Comparison of ENCODE assay signal across 2 cellular contexts in the genomic region with DNA sequence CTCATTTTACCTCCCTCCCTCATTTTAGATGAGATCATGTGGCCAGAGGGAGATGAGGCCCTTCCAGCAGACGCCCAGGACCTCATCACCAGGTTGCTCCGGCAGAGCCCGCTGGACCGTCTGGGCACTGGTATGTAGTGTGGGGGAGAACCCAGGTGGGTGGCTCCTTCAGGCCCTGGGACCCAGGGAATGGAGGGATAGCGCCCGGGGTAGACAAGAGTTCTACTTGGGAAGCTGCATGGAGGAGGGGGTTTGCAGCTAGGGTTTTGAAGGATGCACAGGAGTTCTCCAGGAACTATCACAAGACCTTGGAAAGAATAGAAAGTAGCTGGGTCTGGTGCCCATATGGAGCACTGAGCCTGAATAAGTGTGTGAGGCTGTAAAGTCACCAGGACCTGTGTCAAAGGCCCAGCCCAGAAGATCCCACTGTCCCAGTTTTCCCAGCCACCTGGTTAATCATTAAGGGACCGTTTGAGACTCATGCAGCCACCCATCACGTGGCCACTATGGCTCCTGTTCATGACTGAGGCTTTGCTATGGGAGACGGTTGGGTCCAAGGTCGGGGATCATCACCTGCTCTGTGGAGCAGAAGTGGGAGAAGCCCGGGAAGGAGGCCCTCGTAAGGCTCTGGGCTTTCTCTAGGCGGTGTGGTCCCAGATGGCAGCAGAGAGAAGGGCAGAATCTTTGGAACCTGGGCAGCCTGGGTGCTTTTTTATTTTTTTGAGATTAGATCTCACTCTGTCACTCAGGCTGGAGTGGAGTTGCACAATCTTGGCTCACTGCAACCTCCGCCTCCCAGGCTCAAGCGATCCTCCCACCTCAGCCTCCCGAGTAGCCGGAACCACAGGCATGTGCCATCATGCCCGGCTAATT.
A peak's percentile ranks its signal among the peaks of the same experiment; 100 is the strongest.
TF ChIP-seq lines count a peak whose summit lies in the region.

No MANE protein-coding gene starts in this region.

TF ChIP-seq in A549, 52 proteins besides CTCF, POLR2A, EP300 and RAD21:
- TF ChIP-seq SMC3 (IDR thresholded peaks at IDR 0.05) (no peak), CEBPB (IDR thresholded peaks at IDR 0.05) (peak in 1 of 2 experiments; percentile 35; a peak in 1 of 4 replicates)
- TF ChIP-seq, protein P1, sequence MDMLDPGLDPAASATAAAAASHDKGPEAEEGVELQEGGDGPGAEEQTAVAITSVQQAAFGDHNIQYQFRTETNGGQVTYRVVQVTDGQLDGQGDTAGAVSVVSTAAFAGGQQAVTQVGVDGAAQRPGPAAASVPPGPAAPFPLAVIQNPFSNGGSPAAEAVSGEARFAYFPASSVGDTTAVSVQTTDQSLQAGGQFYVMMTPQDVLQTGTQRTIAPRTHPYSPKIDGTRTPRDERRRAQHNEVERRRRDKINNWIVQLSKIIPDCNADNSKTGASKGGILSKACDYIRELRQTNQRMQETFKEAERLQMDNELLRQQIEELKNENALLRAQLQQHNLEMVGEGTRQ (IDR thresholded peaks at IDR 0.05): peak; percentile 65

TF ChIP-seq in K562, 482 proteins besides CTCF, POLR2A, EP300 and RAD21:
- no peak for TF ChIP-seq ADNP (tag; IDR thresholded peaks at IDR 0.05)
- peak; percentile 97 for TF ChIP-seq CEBPB (tag; IDR thresholded peaks at IDR 0.05)
- TF ChIP-seq HDAC6 (IDR thresholded peaks at IDR 0.05; ENCODE audit: low read depth, low read length): no peak
- TF ChIP-seq ATF3 (IDR thresholded peaks at IDR 0.05): peak; percentile 22; the same call in 1 of the 2 replicates
- TF ChIP-seq ATF3 (CRISPR knock-in tag; conservative IDR thresholded peaks at IDR 0.05): no peak
- TF ChIP-seq, protein P2, sequence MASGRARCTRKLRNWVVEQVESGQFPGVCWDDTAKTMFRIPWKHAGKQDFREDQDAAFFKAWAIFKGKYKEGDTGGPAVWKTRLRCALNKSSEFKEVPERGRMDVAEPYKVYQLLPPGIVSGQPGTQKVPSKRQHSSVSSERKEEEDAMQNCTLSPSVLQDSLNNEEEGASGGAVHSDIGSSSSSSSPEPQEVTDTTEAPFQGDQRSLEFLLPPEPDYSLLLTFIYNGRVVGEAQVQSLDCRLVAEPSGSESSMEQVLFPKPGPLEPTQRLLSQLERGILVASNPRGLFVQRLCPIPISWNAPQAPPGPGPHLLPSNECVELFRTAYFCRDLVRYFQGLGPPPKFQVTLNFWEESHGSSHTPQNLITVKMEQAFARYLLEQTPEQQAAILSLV (tag; IDR thresholded peaks at IDR 0.05): peak; percentile 74; the same call in 1 of the 2 replicates
- TF ChIP-seq CEBPG (CRISPR knock-in tag; IDR thresholded peaks at IDR 0.05): peak; percentile 82
- TF ChIP-seq CEBPG (tag; conservative IDR thresholded peaks at IDR 0.05 in 1 of 2, IDR thresholded peaks at IDR 0.05 in 1 of 2): peak; percentile 72 to 86
- TF ChIP-seq MEIS2 (IDR thresholded peaks at IDR 0.05; ENCODE audit: partially characterized antibody): peak; percentile 39
- TF ChIP-seq HEY1 (CRISPR knock-in tag; IDR thresholded peaks at IDR 0.05; ENCODE audit: borderline replicate concordance): no peak
- TF ChIP-seq, protein P1 (CRISPR knock-in tag; IDR thresholded peaks at IDR 0.05): peak; percentile 35
- peak; percentile 92 for TF ChIP-seq PKNOX1 (IDR thresholded peaks at IDR 0.05)
- TF ChIP-seq PBX2 (CRISPR knock-in tag; IDR thresholded peaks at IDR 0.05; ENCODE audit: low read depth): peak; percentile 46; the same call in 1 of the 2 replicates
- peak; percentile 78 for TF ChIP-seq PBX2 (tag; conservative IDR thresholded peaks at IDR 0.05; ENCODE audit: low read depth)
- TF ChIP-seq HIVEP1 (CRISPR knock-in tag; IDR thresholded peaks at IDR 0.05): no peak
- TF ChIP-seq RAD51 (IDR thresholded peaks at IDR 0.05; ENCODE audit: borderline replicate concordance, low read depth): peak; percentile 58
- TF ChIP-seq, protein P3, sequence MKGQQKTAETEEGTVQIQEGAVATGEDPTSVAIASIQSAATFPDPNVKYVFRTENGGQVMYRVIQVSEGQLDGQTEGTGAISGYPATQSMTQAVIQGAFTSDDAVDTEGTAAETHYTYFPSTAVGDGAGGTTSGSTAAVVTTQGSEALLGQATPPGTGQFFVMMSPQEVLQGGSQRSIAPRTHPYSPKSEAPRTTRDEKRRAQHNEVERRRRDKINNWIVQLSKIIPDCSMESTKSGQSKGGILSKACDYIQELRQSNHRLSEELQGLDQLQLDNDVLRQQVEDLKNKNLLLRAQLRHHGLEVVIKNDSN (CRISPR knock-in tag; IDR thresholded peaks at IDR 0.05): 0 out of 2 replicates have a peak, but pooled peaks have one; percentile 31
